In the genomic region with DNA sequence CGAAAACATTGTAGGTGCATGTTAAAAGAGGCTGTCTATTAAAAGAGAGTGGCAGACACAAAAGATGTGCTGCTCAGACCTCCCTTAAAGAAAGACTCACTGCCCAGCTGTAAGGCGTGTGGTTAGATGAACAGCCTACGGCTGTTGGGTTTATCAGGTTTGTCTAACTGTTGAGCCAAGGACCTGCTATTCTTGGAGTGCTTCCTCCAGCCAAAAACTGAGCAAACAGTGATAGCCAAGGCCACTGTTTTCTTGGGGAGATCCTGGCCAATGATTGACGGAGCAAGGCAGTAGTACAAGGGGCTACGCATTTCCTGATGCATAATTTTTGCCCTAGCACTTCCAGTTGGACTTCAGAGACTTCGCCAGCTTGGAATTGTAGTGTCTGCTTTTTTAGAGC, we compare ENCODE assay signal across 16 cellular contexts. TPM values are rescaled to one million over a fixed set of nuclear protein-coding genes. Genes with fewer than 3 reads are reported as not detected.
DNase-seq lines count a peak whose midpoint lies in the region; ATAC-seq and TF ChIP-seq lines count a peak whose summit lies in the region.
"Had no signal": no experiment of that assay in that cellular context is flagged by ENCODE, and none has a peak within 500 bp of the region (broad histone marks: within the 10 kb centered on the region; RNA-seq: fewer than 3 reads in every experiment).

No MANE protein-coding gene starts in this region.

- ATAC-seq in T-cell (replicated peaks in 1 of 4) (no peak), Right ventricle myocardium superior (ENCODE audit: poor library complexity) (peak; percentile 54), GM18907 (IDR thresholded peaks at IDR 0.05; ENCODE audit: unreplicated experiment) (no peak), GM18909 (IDR thresholded peaks at IDR 0.05; ENCODE audit: poor library complexity, unreplicated experiment) (no peak)

- H3K4me1 ChIP-seq in osteoblast (ENCODE audit: insufficient read depth, low read length) = peaks cover 24% of the 10 kb centered on the region
- H3K4me1 ChIP-seq: colonic mucosa had no signal

- no peak overlapping the region for H3K27ac ChIP-seq in osteoblast (ENCODE audit: low read depth, low read length)
- H3K27ac ChIP-seq: 22Rv1, colonic mucosa, esophagus muscularis mucosa had no signal

- peaks cover 13% of the 10 kb centered on the region for H4K20me1 ChIP-seq in osteoblast (ENCODE audit: insufficient read depth, low read length)

- CTCF ChIA-PET in T-cell (lab: Charles Lee) = interaction anchor here in 1 of 2 donors (0.6 to 1.2 kb wide), 3 partner anchors 549 to 659 kb away, joined by 3 read pairs; no protein-coding TSS in a partner anchor

- H3K27me3 ChIP-seq in osteoblast (ENCODE audit: insufficient read depth, low read length) = peaks cover 6% of the 10 kb centered on the region
- H3K27me3 ChIP-seq: colonic mucosa, esophagus muscularis mucosa had no signal

- H2AFZ ChIP-seq in osteoblast (ENCODE audit: low read length) = peak overlapping the region; percentile 42

- no peaks in the 10 kb centered on the region for H3K9me3 ChIP-seq in osteoblast (ENCODE audit: low read depth, low read length)
- H3K9me3 ChIP-seq: colonic mucosa, esophagus muscularis mucosa had no signal

- POLR2A ChIA-PET in T-cell (lab: Charles Lee) = no interaction called here

- peak overlapping the region in 1 of 2 donors; percentile 82 for H3K27ac Mint-ChIP-seq in T-cell
- H3K27ac Mint-ChIP-seq: activated B cell treated with CpG ODN at 0.5 μM for 24 hours had no signal

- DNase-seq in NCI-H82 (lab: John Stamatoyannopoulos, UW) = peak; percentile 70
- DNase-seq in NCI-H82 treated with DMSO at 0.1 percent for 48 hours (lab: John Stamatoyannopoulos, UW; ENCODE audit: unreplicated experiment) = no peak
- DNase-seq in T-cell = no peak
- DNase-seq in Right ventricle myocardium superior = no peak
- no peak for DNase-seq in osteoblast (ENCODE audit: insufficient read length, low spot score, missing footprints)
- no peak for DNase-seq in NCI-H345 (lab: John Stamatoyannopoulos, UW)
- DNase-seq: activated B cell treated with CpG ODN at 0.5 μM for 24 hours, activated gamma-delta T cell treated with Interleukin-2 at 50 U/mL for 16 hours, colonic mucosa, KG1, NCI-H1694 had no signal

- intact Hi-C loops in Right ventricle myocardium superior (cut with DNase I) = no loop called here

- H3K9me3 Mint-ChIP-seq in T-cell = no peaks in the 10 kb centered on the region
- H3K9me3 Mint-ChIP-seq: activated B cell treated with CpG ODN at 0.5 μM for 24 hours had no signal

- peaks cover 4% of the 10 kb centered on the region for H3K36me3 Mint-ChIP-seq in T-cell

- H3K79me2 ChIP-seq in osteoblast (ENCODE audit: insufficient read depth, low read length) = peaks cover 31% of the 10 kb centered on the region

- TF ChIP-seq CTCF in osteoblast (IDR thresholded peaks at IDR 0.05; ENCODE audit: extremely low read depth, low read depth, low read length) = no peak

- H3K4me1 Mint-ChIP-seq in T-cell = peaks cover 24 to 35% (median 33%) of the 10 kb centered on the region in 3 donors

- H3K4me2 ChIP-seq in osteoblast (ENCODE audit: insufficient read depth, low read length) = no peak overlapping the region

- H3K27me3 Mint-ChIP-seq in T-cell = no peaks in the 10 kb centered on the region
- H3K27me3 Mint-ChIP-seq: activated B cell treated with CpG ODN at 0.5 μM for 24 hours had no signal

- no peak overlapping the region for H3K4me3 ChIP-seq in osteoblast (ENCODE audit: insufficient read depth, low read length)
- H3K4me3 ChIP-seq: colonic mucosa, esophagus muscularis mucosa had no signal

- H3K36me3 ChIP-seq in osteoblast (ENCODE audit: insufficient read depth, low read length) = no peaks in the 10 kb centered on the region
- H3K36me3 ChIP-seq: colonic mucosa, esophagus muscularis mucosa had no signal

- H3K4me3 Mint-ChIP-seq in T-cell = peak overlapping the region; percentile 21 to 99 (median 61)
- H3K4me3 Mint-ChIP-seq: activated B cell treated with CpG ODN at 0.5 μM for 24 hours had no signal

RNA-seq across cellular contexts. Expression of a gene that starts 1.4 kb away (rescaled TPM):
- total RNA-seq in T-cell (10 to 100 TPM; 34.0 to 48.8 (median 40.7) TPM), Right ventricle myocardium superior (47.4 TPM), osteoblast (89.0 and 90.5 TPM in 2 replicates)

RNA-seq across cellular contexts. Expression of a gene that starts 3.4 kb away (rescaled TPM):
- total RNA-seq in T-cell (not detected), Right ventricle myocardium superior (not detected), osteoblast (not detected in 2 replicates)
- total RNA-seq: activated B cell treated with CpG ODN at 0.5 μM for 24 hours, colonic mucosa, esophagus muscularis mucosa, mesenteric fat pad had no signal
